2 cellular contexts compared by ENCODE assay signal in the genomic region with DNA sequence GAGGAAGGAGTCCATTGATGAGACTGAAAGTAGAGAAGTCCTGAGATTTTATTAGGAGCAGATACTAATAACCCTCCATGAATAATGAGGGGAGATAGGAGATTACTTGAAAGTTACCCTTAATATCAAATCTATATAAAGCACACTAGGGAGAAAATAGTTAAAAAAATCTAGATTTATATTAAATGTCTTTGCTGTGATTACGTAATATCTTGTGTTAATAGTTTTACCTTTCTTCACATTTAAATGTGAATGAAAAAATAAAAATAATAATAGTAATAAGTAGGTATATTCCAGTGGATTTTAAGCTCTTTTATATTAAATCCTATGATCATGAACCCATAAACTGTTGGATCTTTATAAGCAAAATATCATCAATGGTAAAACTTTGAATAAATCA.
A peak's percentile ranks its signal among the peaks of the same experiment; 100 is the strongest.
TF ChIP-seq lines count a peak whose summit lies in the region.

No MANE protein-coding gene starts in this region.

TF ChIP-seq in HepG2, 621 proteins besides CTCF, POLR2A, EP300 and RAD21:
- no peak for TF ChIP-seq FOXO1 (CRISPR knock-in tag; IDR thresholded peaks at IDR 0.05)
- TF ChIP-seq ZNF687 (CRISPR knock-in tag; IDR thresholded peaks at IDR 0.05), result no peak
- no peak for TF ChIP-seq ARNT (IDR thresholded peaks at IDR 0.05)
- TF ChIP-seq MAF1 (CRISPR knock-in tag; IDR thresholded peaks at IDR 0.05; ENCODE audit: borderline replicate concordance), result no peak
- TF ChIP-seq, protein P1, sequence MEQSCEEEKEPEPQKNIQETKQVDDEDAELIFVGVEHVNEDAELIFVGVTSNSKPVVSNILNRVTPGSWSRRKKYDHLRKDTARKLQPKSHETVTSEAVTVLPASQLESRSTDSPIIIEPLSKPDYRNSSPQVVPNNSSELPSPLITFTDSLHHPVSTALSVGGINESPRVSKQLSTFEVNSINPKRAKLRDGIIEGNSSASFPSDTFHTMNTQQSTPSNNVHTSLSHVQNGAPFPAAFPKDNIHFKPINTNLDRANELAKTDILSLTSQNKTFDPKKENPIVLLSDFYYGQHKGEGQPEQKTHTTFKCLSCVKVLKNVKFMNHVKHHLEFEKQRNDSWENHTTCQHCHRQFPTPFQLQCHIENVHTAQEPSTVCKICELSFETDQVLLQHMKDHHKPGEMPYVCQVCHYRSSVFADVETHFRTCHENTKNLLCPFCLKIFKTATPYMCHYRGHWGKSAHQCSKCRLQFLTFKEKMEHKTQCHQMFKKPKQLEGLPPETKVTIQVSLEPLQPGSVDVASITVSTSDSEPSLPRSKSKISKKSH (CRISPR knock-in tag; IDR thresholded peaks at IDR 0.05; ENCODE audit: borderline replicate concordance), result no peak
- no peak for TF ChIP-seq TCF7L2 (IDR thresholded peaks at IDR 0.05; ENCODE audit: low read depth, low read length)
- TF ChIP-seq CEBPB (IDR thresholded peaks at IDR 0.05; ENCODE audit: borderline replicate concordance, low read depth, low read length), result 0 out of 2 replicates have a peak, but pooled peaks have one; percentile 11

TF ChIP-seq in H1, 55 proteins besides CTCF, POLR2A, EP300 and RAD21:
- no peak for TF ChIP-seq GABPA (IDR thresholded peaks at IDR 0.05; ENCODE audit: borderline replicate concordance, insufficient read depth, low read length)
- no peak for TF ChIP-seq TAF1 (IDR thresholded peaks at IDR 0.05; ENCODE audit: low read depth, low read length)
- TF ChIP-seq JUND (IDR thresholded peaks at IDR 0.05; ENCODE audit: low read length), result no peak
- peak; percentile 59; the same call in 1 of the 2 replicates for TF ChIP-seq CEBPB (IDR thresholded peaks at IDR 0.05; ENCODE audit: low read depth, low read length)
- TF ChIP-seq BRCA1 (IDR thresholded peaks at IDR 0.05; ENCODE audit: low read depth, low read length), result no peak
